14 cellular contexts compared by ENCODE assay signal in genomic region chr21:39153842-39154241, GRCh38.
"Had no signal": no experiment of that assay in that cellular context is flagged by ENCODE, and none has a peak within 500 bp of the region (broad histone marks: within the 10 kb centered on the region; RNA-seq: fewer than 3 reads in every experiment).

No MANE protein-coding gene starts in this region.

- H3K27ac ChIP-seq: pancreas had no signal

- DNase-seq: activated B cell treated with CpG ODN at 0.5 μM for 24 hours; activated CD4-positive, alpha-beta T cell treated with anti-CD3 and anti-CD28 coated beads for 48 hours; activated CD8-positive, alpha-beta T cell treated with anti-CD3 and anti-CD28 coated beads for 36 hours; activated gamma-delta T cell treated with Interleukin-2 at 50 U/mL for 16 hours; activated T-cell treated with anti-CD3 and anti-CD28 coated beads, Interleukin-2, amount 50 U/mL, for 72 hours; cortex of kidney; effector CD4-positive, alpha-beta T cell; left colon; naive thymus-derived CD4-positive, alpha-beta T cell; pancreas; T-helper 2 cell had no signal

- H3K4me3 ChIP-seq: pancreas had no signal

- ATAC-seq: activated CD8-positive, alpha-beta T cell treated with anti-CD3 and anti-CD28 coated beads for 36 hours; activated T-cell treated with anti-CD3 and anti-CD28 coated beads, Interleukin-2, amount 50 U/mL, for 72 hours; left colon; naive thymus-derived CD4-positive, alpha-beta T cell; pancreas; stimulated activated effector memory CD8-positive, alpha-beta T cell treated with anti-CD3 and anti-CD28 coated beads, Interleukin-12 subunit alpha, Interleukin-12 subunit beta, amount 100 ng/mL, for 72 hours had no signal

- H3K36me3 ChIP-seq: pancreas had no signal

- FAIRE-seq: islet of Langerhans, pancreas, TTC549 had no signal

- H3K9me3 ChIP-seq: pancreas had no signal

- H3K4me1 ChIP-seq: pancreas had no signal

- H3K27me3 ChIP-seq: pancreas had no signal
